16 cellular contexts compared by ENCODE assay signal in the genomic region with DNA sequence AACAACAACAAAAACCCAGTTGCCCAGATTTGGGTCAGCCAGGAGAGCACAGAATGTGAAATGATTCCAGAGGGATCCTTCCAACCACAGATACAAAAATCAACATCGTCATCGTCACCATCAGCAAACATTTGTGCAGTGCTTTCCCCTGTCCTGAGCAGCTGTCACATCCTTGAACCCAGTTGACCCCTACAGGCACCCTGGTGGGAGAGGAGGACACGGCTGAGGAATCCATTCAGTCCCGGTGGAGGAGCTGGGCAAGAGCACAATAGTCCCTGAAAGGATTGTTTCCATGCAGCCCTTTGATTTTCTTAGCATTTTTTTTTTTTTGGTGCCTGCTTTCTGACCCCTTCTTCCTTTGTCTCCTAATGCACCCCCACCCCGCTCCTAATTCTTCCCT.
"Had no signal": no experiment of that assay in that cellular context is flagged by ENCODE, and none has a peak within 500 bp of the region (broad histone marks: within the 10 kb centered on the region; RNA-seq: fewer than 3 reads in every experiment).

No MANE protein-coding gene starts in this region.

- H3K4me3 ChIP-seq: body of pancreas, lower lobe of right lung, upper lobe of right lung had no signal

- H3K36me3 ChIP-seq: lower lobe of right lung, upper lobe of right lung had no signal

- DNase-seq: activated CD4-positive, alpha-beta T cell treated with anti-CD3 and anti-CD28 coated beads, Interleukin-2, amount 50 U/mL, for 48 hours; activated CD4-positive, CD25-positive, alpha-beta regulatory T cell treated with anti-CD3 and anti-CD28 coated beads, Interleukin-2, amount 50 U/mL, for 72 hours; activated effector memory CD4-positive, alpha-beta T cell treated with anti-CD3 and anti-CD28 coated beads, Interleukin-2, amount 50 U/mL, for 16 hours; activated T-cell treated with anti-CD3 and anti-CD28 coated beads, Interleukin-2, amount 50 U/mL, for 4 hours; amniotic stem cell; body of pancreas; erythroblast; hypothalamus; immature natural killer cell; lower lobe of right lung; natural killer cell; stimulated activated CD4-positive, alpha-beta T cell treated with anti-CD3 and anti-CD28 coated beads, Interleukin-4, amount 100 ng/mL, for 1 hour; stimulated activated CD8-positive, alpha-beta memory T cell treated with anti-CD3 and anti-CD28 coated beads, Interleukin-4, amount 100 ng/mL, for 48 hours; stimulated activated naive CD8-positive, alpha-beta T cell treated with anti-CD3 and anti-CD28 coated beads, Interleukin-15, Interleukin-2, amounts not matched to agents 100 U/mL and 50 U/mL, for 24 hours; upper lobe of right lung had no signal

- H3K27ac ChIP-seq: body of pancreas, lower lobe of right lung, upper lobe of right lung had no signal

- ATAC-seq: activated naive CD4-positive, alpha-beta T cell treated with anti-CD3 and anti-CD28 coated beads, Interleukin-2, amount 50 U/mL, for 72 hours; activated T-cell treated with anti-CD3 and anti-CD28 coated beads, Interleukin-2, amount 50 U/mL, for 4 hours; body of pancreas; lower lobe of right lung; natural killer cell; stimulated activated naive CD8-positive, alpha-beta T cell treated with anti-CD3 and anti-CD28 coated beads, Interleukin-15, Interleukin-2, amounts not matched to agents 100 U/mL and 50 U/mL, for 24 hours; upper lobe of right lung had no signal

- H3K9me3 ChIP-seq: body of pancreas, lower lobe of right lung, upper lobe of right lung had no signal

- H3K27me3 ChIP-seq: body of pancreas, upper lobe of right lung had no signal

- H3K4me1 ChIP-seq: lower lobe of right lung had no signal
